Comparison of ENCODE assay signal across 8 cellular contexts in the genomic region with DNA sequence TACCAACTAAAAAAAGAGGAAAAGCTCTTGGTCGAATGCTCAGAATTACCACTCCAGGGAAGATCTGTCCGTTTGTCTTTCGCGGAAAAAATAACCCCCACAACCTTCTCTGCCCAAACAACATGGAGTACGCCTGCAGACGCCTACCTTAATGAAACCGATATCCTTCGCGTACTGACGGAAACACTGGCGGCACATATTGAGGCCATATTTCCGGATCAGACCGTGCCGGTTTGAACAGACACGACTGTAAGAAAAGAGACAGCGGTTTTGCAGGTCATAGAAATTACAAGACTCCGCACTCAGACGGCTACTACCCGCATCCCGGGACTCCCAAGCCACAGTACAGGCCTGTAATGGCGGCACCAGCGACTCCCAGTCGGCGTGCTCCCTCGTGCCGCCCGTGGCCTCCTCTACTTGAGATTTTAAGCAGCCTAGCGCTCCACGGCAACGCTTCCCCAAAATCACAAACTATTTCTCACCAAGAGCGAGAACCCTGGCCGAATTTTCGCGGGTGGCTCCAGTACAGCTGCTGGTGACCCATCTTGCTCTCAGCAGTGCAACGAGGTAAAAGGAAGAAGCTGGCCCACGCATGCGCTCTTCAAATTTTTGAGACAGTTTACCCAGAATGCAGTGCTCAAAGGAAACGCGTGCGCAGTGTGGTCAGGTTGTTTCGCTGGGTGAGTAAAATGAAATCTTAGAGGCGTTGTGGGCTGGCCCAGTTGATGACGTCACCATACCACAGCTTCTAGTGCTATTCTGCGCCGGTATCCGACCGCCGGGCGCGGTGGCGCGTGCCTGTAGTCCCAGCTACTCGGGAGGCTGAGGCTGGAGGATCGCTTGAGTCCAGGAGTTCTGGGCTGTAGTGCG. TPM values are rescaled to one million over a fixed set of nuclear protein-coding genes. Genes with fewer than 3 reads are reported as not detected.
DNase-seq lines count a peak whose midpoint lies in the region; ATAC-seq and TF ChIP-seq lines count a peak whose summit lies in the region.

TSS of gene RPS29 (minus strand) at position 578 of the 870 bp plus-strand sequence. CDS start at position 544, 34 bp downstream.

- H3K27ac ChIP-seq in A673 (ENCODE audit: low read depth, low read length, poor library complexity, severe bottlenecking) (peak within 1 kb of the TSS; percentile 87), VCaP (peak within 1 kb of the TSS; percentile 94), breast epithelium (peak within 1 kb of the TSS; percentile 87 to 97), skeletal muscle tissue (ENCODE audit: low read depth, low read length) (peak within 1 kb of the TSS; percentile 84)

- no peaks in the 10 kb centered on the region for H3K9me3 ChIP-seq in A673 (ENCODE audit: low read depth, low read length, poor library complexity, severe bottlenecking)
- H3K9me3 ChIP-seq in breast epithelium: no peaks in the 10 kb centered on the region
- H3K9me3 ChIP-seq in iPS-18c (ENCODE audit: control insufficient read depth, insufficient read depth, low read length): no peaks in the 10 kb centered on the region
- H3K9me3 ChIP-seq in skeletal muscle tissue (ENCODE audit: control insufficient read depth in 3 of 3, low read length in 3 of 3): no peaks in the 10 kb centered on the region

- H3K4me3 ChIP-seq in A673 (ENCODE audit: low read depth, low read length, poor library complexity, severe bottlenecking) (peak within 1 kb of the TSS; percentile 76), breast epithelium (peak within 1 kb of the TSS; percentile 68 to 96 (median 75)), iPS-18c (ENCODE audit: insufficient read depth, low read depth, low read length) (peak within 1 kb of the TSS; percentile 88), skeletal muscle tissue (ENCODE audit: low read length in 3 of 3) (peak within 1 kb of the TSS; percentile 81 to 98 (median 95))

- DNase-seq in A673 (ENCODE audit: low spot score): peak; percentile 99
- DNase-seq in NCI-H2196 treated with DMSO at 0.1 percent for 48 hours (lab: John Stamatoyannopoulos, UW; ENCODE audit: unreplicated experiment): peak; percentile 98
- peak; percentile 98 for DNase-seq in breast epithelium (ENCODE audit: low spot score in 2 of 2)

- POLR2A ChIA-PET in A673 (lab: Charles Lee; ENCODE audit: low non-redundant PET): interaction anchor here (0.6 to 0.8 kb wide), 5 partner anchors 20 to 1560 kb away, joined by 3 to 4 read pairs (median 4); no protein-coding TSS in a partner anchor

- ATAC-seq in GM18870 (IDR thresholded peaks at IDR 0.05; ENCODE audit: unreplicated experiment) (peak; percentile 88), HG03135 (IDR thresholded peaks at IDR 0.05; ENCODE audit: unreplicated experiment) (peak; percentile 88)

- intact Hi-C loops in A673 (cut with micrococcal nuclease; ENCODE audit: unreplicated experiment) (no loop called here), breast epithelium (cut with DNase I; ENCODE audit: low total_unique reads) (no loop called here)

- TF ChIP-seq POLR2A in breast epithelium (IDR thresholded peaks at IDR 0.05): peak; percentile 82

- no peak for TF ChIP-seq CTCF in A673 (conservative IDR thresholded peaks at IDR 0.05; ENCODE audit: low read depth, low read length)
- no peak for TF ChIP-seq CTCF in VCaP (conservative IDR thresholded peaks at IDR 0.05)
- no peak for TF ChIP-seq CTCF in breast epithelium (IDR thresholded peaks at IDR 0.05)

- H3K27me3 ChIP-seq in A673 (replicated peaks; ENCODE audit: insufficient read depth, low read depth, low read length, poor library complexity) (no peaks in the 10 kb centered on the region), breast epithelium (no peaks in the 10 kb centered on the region), skeletal muscle tissue (ENCODE audit: control insufficient read depth in 3 of 3, insufficient read depth in 3 of 3, low read length in 3 of 3) (no peaks in the 10 kb centered on the region)

- no TSS peak for BruUV-seq in A673 (replicated peaks; lab: Mats Ljungman, UMichigan)

- peak within 1 kb of the TSS; percentile 85 to 98 (median 96) for H3K9ac ChIP-seq in skeletal muscle tissue (ENCODE audit: low read depth in 1 of 3, low read length in 3 of 3)

- CTCF ChIA-PET in A673 (lab: Charles Lee): interaction anchor here (0.5 to 1.5 kb wide), 4 partner anchors 9 to 275 kb away, joined by 3 to 5 read pairs (median 4); partner anchors contain the start of genes LRR1, MGAT2 and RPL36AL

- peaks cover 33% of the 10 kb centered on the region for H3K36me3 ChIP-seq in A673 (ENCODE audit: insufficient read depth, low read length, poor library complexity, severe bottlenecking)
- peaks cover 4% of the 10 kb centered on the region for H3K36me3 ChIP-seq in breast epithelium
- H3K36me3 ChIP-seq in skeletal muscle tissue (ENCODE audit: control insufficient read depth in 3 of 3, insufficient read depth in 3 of 3, low read length in 3 of 3): peaks cover 15 to 23% (median 20%) of the 10 kb centered on the region in 3 donors

- H3K4me1 ChIP-seq in A673 (ENCODE audit: insufficient read depth, low read length, poor library complexity, severe bottlenecking): peaks cover 21% of the 10 kb centered on the region
- peaks cover 0 to 8% of the 10 kb centered on the region in 2 donors for H3K4me1 ChIP-seq in breast epithelium
- peaks cover 9 to 21% (median 11%) of the 10 kb centered on the region in 3 donors for H3K4me1 ChIP-seq in skeletal muscle tissue (ENCODE audit: control insufficient read depth in 3 of 3, insufficient read depth in 3 of 3, low read length in 3 of 3)

RNA-seq across cellular contexts. Expression of gene RPS29, which starts in this region (rescaled TPM):
- total RNA-seq in A673 (2021) (1,002 and 1,040 TPM in 2 replicates), breast epithelium (over 10,000 TPM in 2 of 3 donors, 1,000 to 10,000 TPM in 1; 6,323 to 14,663 (median 13,626) TPM), skeletal muscle tissue (2,999 TPM)

Comparison
In these comparisons a context has a peak if more than half of its experiments do, and no peak if none do; other contexts are left out.
1. Peak in every context shown above with its lines: DNase-seq, ATAC-seq, H3K4me3 ChIP-seq and H3K27ac ChIP-seq.